ENCODE assay signal across 11 cellular contexts in genomic region chr1:226678251-226678650, GRCh38.
DNase-seq lines count a peak whose midpoint lies in the region; ATAC-seq and TF ChIP-seq lines count a peak whose summit lies in the region.
"Had no signal": no experiment of that assay in that cellular context is flagged by ENCODE, and none has a peak within 500 bp of the region (broad histone marks: within the 10 kb centered on the region; RNA-seq: fewer than 3 reads in every experiment).

No MANE protein-coding gene starts in this region.

- ATAC-seq in naive B cell (ENCODE audit: low read depth in 2 of 2) (no peak), GM21423 (IDR thresholded peaks at IDR 0.05; ENCODE audit: unreplicated experiment) (no peak)

- no peak overlapping the region for H3K4me3 ChIP-seq in thyroid gland (replicated peaks in 1 of 3)

- H3K27ac ChIP-seq in thyroid gland, result peak overlapping the region in 2 of 3 donors; percentile 72 to 90

- no peaks in the 10 kb centered on the region for H3K36me3 ChIP-seq in thyroid gland

- H3K4me3 Mint-ChIP-seq in activated naive CD4-positive, alpha-beta T cell treated with anti-CD3 and anti-CD28 coated beads for 36 hours, result peak overlapping the region; percentile 67
- H3K4me3 Mint-ChIP-seq in activated T-helper 2 cell treated with anti-CD3 and anti-CD28 coated beads, Interferon-gamma antibody, Interleukin-2, Interleukin-4, amounts not matched to agents 10 μg/mL and 5 μg/mL and 100 μg/mL, durations not matched to agents 14 hours and 24 hours and 36 hours (ENCODE audit: low read depth), result peak overlapping the region; percentile 79
- H3K4me3 Mint-ChIP-seq in naive B cell, result peak overlapping the region; percentile 19 to 97 (median 90)

- H3K9me3 Mint-ChIP-seq in activated naive CD4-positive, alpha-beta T cell treated with anti-CD3 and anti-CD28 coated beads for 36 hours, result no peaks in the 10 kb centered on the region
- H3K9me3 Mint-ChIP-seq in activated T-helper 2 cell treated with anti-CD3 and anti-CD28 coated beads, Interferon-gamma antibody, Interleukin-2, Interleukin-4, amounts not matched to agents 10 μg/mL and 5 μg/mL and 100 μg/mL, durations not matched to agents 14 hours and 24 hours and 36 hours, result no peaks in the 10 kb centered on the region
- no peaks in the 10 kb centered on the region for H3K9me3 Mint-ChIP-seq in naive B cell

- DNase-seq in activated naive CD4-positive, alpha-beta T cell treated with anti-CD3 and anti-CD28 coated beads for 36 hours, result no peak
- no peak for DNase-seq in activated naive CD4-positive, alpha-beta T cell (lab: John Stamatoyannopoulos, UW)
- no peak for DNase-seq in activated T-helper 2 cell treated with anti-CD3 and anti-CD28 coated beads, Interferon-gamma antibody, Interleukin-2, Interleukin-4, amounts not matched to agents 10 μg/mL and 5 μg/mL and 100 μg/mL, durations not matched to agents 14 hours and 24 hours and 36 hours (ENCODE audit: low spot score)
- no peak for DNase-seq in naive B cell
- DNase-seq in thyroid gland, result no peak
- no peak for DNase-seq in NCI-H1092 treated with DMSO at 0.1 percent for 48 hours (lab: John Stamatoyannopoulos, UW)
- DNase-seq in NCI-H2227 (lab: John Stamatoyannopoulos, UW; ENCODE audit: unreplicated experiment), result no peak
- DNase-seq: activated CD8-positive, alpha-beta memory T cell treated with anti-CD3 and anti-CD28 coated beads, Interleukin-2, amount 50 U/mL, for 4 hours; NCI-H1436 treated with DMSO at 0.1 percent for 48 hours; retina had no signal

- intact Hi-C loops in activated naive CD4-positive, alpha-beta T cell treated with anti-CD3 and anti-CD28 coated beads for 36 hours (cut with micrococcal nuclease), result no loop called here
- intact Hi-C loops in activated T-helper 2 cell treated with anti-CD3 and anti-CD28 coated beads, Interferon-gamma antibody, Interleukin-2, Interleukin-4, amounts not matched to agents 10 μg/mL and 5 μg/mL and 100 μg/mL, durations not matched to agents 14 hours and 24 hours and 36 hours (cut with micrococcal nuclease), result loop anchor here (2.0 to 5.0 kb wide), 2 partner anchors 25 to 36 kb away; no protein-coding TSS in a partner anchor
- intact Hi-C loops in thyroid gland (cut with DNase I), result no loop called here

- no peaks in the 10 kb centered on the region for H3K27me3 Mint-ChIP-seq in activated naive CD4-positive, alpha-beta T cell treated with anti-CD3 and anti-CD28 coated beads for 36 hours (ENCODE audit: low read depth)
- H3K27me3 Mint-ChIP-seq in activated T-helper 2 cell treated with anti-CD3 and anti-CD28 coated beads, Interferon-gamma antibody, Interleukin-2, Interleukin-4, amounts not matched to agents 10 μg/mL and 5 μg/mL and 100 μg/mL, durations not matched to agents 14 hours and 24 hours and 36 hours (ENCODE audit: low read depth), result no peaks in the 10 kb centered on the region
- H3K27me3 Mint-ChIP-seq in naive B cell, result no peaks in the 10 kb centered on the region

- H3K4me1 ChIP-seq in thyroid gland, result peaks cover 13 to 38% of the 10 kb centered on the region in 2 donors

- H3K36me3 Mint-ChIP-seq in activated naive CD4-positive, alpha-beta T cell treated with anti-CD3 and anti-CD28 coated beads for 36 hours (ENCODE audit: low read depth), result peaks cover 11% of the 10 kb centered on the region
- H3K36me3 Mint-ChIP-seq in activated T-helper 2 cell treated with anti-CD3 and anti-CD28 coated beads, Interferon-gamma antibody, Interleukin-2, Interleukin-4, amounts not matched to agents 10 μg/mL and 5 μg/mL and 100 μg/mL, durations not matched to agents 14 hours and 24 hours and 36 hours (ENCODE audit: low read depth), result peaks cover 15% of the 10 kb centered on the region
- H3K36me3 Mint-ChIP-seq in naive B cell, result peaks cover 7 to 8% of the 10 kb centered on the region in 2 donors

- H3K27me3 ChIP-seq in thyroid gland, result no peaks in the 10 kb centered on the region

- H3K9me3 ChIP-seq in thyroid gland, result no peaks in the 10 kb centered on the region

- H3K27ac Mint-ChIP-seq in activated naive CD4-positive, alpha-beta T cell treated with anti-CD3 and anti-CD28 coated beads for 36 hours, result peak overlapping the region; percentile 92
- H3K27ac Mint-ChIP-seq in activated T-helper 2 cell treated with anti-CD3 and anti-CD28 coated beads, Interferon-gamma antibody, Interleukin-2, Interleukin-4, amounts not matched to agents 10 μg/mL and 5 μg/mL and 100 μg/mL, durations not matched to agents 14 hours and 24 hours and 36 hours, result peak overlapping the region; percentile 95
- H3K27ac Mint-ChIP-seq in naive B cell, result peak overlapping the region; percentile 83 to 100 (median 100)

- 82 to 88% methylated on average over 2 of the region's 2 CpGs for WGBS in thyroid gland, 2 donors

- peaks cover 92% of the 10 kb centered on the region for H3K4me1 Mint-ChIP-seq in activated naive CD4-positive, alpha-beta T cell treated with anti-CD3 and anti-CD28 coated beads for 36 hours (ENCODE audit: low read depth)
- peaks cover 81% of the 10 kb centered on the region for H3K4me1 Mint-ChIP-seq in activated T-helper 2 cell treated with anti-CD3 and anti-CD28 coated beads, Interferon-gamma antibody, Interleukin-2, Interleukin-4, amounts not matched to agents 10 μg/mL and 5 μg/mL and 100 μg/mL, durations not matched to agents 14 hours and 24 hours and 36 hours (ENCODE audit: low read depth)
- H3K4me1 Mint-ChIP-seq in naive B cell, result peaks cover 89 to 98% (median 96%) of the 10 kb centered on the region in 3 donors

- no peak for TF ChIP-seq POLR2A in thyroid gland (IDR thresholded peaks at IDR 0.05)

- CTCF ChIA-PET in activated naive CD4-positive, alpha-beta T cell treated with anti-CD3 and anti-CD28 coated beads for 36 hours (lab: Charles Lee), result interaction anchor here (0.9 to 2.5 kb wide), 4 partner anchors 10 to 137 kb away, joined by 3 to 20 read pairs (median 6); no protein-coding TSS in a partner anchor

- no peak for TF ChIP-seq CTCF in thyroid gland (IDR thresholded peaks at IDR 0.05)
